In the genomic region with DNA sequence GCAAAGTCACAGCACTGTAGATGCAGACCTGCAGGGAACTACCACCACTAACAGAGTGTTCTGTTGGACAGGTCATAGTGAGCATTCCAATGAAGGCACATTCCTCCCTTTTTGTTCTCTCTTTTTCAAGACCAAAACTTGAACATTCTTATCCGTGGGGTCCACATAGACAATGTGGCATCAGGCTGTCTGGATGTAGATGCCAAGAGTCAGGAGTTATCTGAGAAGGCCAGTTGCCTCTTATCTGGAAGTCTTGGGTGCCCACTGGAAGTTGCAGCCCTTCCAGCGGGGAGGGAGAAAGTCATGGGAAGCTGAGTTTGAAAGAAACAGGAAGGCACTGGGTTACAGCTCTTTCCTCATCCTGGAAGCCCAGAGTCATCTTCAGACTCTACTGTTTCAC, we compare ENCODE assay signal across 22 cellular contexts.
DNase-seq lines count a peak whose midpoint lies in the region; ATAC-seq, FAIRE-seq and TF ChIP-seq lines count a peak whose summit lies in the region.
"Had no signal": no experiment of that assay in that cellular context is flagged by ENCODE, and none has a peak within 500 bp of the region (broad histone marks: within the 10 kb centered on the region; RNA-seq: fewer than 3 reads in every experiment).

No MANE protein-coding gene starts in this region.

- H3K27ac ChIP-seq in OCI-LY7 (ENCODE audit: low read depth, low read length, poor library complexity, severe bottlenecking): no peak overlapping the region
- no peak overlapping the region for H3K27ac ChIP-seq in K562 (ENCODE audit: extremely low read depth, low read depth, low read length)
- H3K27ac ChIP-seq in trophoblast cell (ENCODE audit: low read depth, low read length): no peak overlapping the region
- no peak overlapping the region for H3K27ac ChIP-seq in CD8-positive, alpha-beta T cell (ENCODE audit: low read depth, low read length)
- H3K27ac ChIP-seq: C4-2B, SJSA1 had no signal

- ATAC-seq in K562: peak; percentile 41; the same call in 2 of the 3 replicates
- no peak for ATAC-seq in CD8-positive, alpha-beta T cell

- H3K9ac ChIP-seq in K562 (ENCODE audit: insufficient read depth in 1 of 2, low read depth in 2 of 2, low read length in 2 of 2): peak overlapping the region in 1 of 2 experiments; percentile 20; a peak in 1 of 4 replicates
- H3K9ac ChIP-seq in trophoblast cell (ENCODE audit: low read length): no peak overlapping the region

- 5% methylated on average over 2 of the region's 2 CpGs for WGBS in K562 (ENCODE audit: insufficient coverage, low coverage, missing lambda C conversion rate)
- no CpG with 5 or more reads among the region's 2 CpGs for WGBS in trophoblast cell (ENCODE audit: extremely low coverage, insufficient coverage, insufficient read length)

- no peaks in the 10 kb centered on the region for H3K9me3 Mint-ChIP-seq in Calu3 (ENCODE audit: low read depth, unreplicated experiment)
- no peaks in the 10 kb centered on the region for H3K9me3 Mint-ChIP-seq in CD8-positive, alpha-beta T cell
- H3K9me3 Mint-ChIP-seq: CD8-positive, alpha-beta memory T cell had no signal

- peaks cover 0 to 7% of the 10 kb centered on the region in 2 experiments; a peak in 2 of 5 replicates for H3K27me3 ChIP-seq in K562 (ENCODE audit: control insufficient read depth in 2 of 2, insufficient read depth in 2 of 2, low read length in 2 of 2)
- H3K27me3 ChIP-seq in trophoblast cell (ENCODE audit: insufficient read depth, low read length): no peaks in the 10 kb centered on the region
- H3K27me3 ChIP-seq in CD8-positive, alpha-beta T cell (ENCODE audit: insufficient read depth, low read length): no peaks in the 10 kb centered on the region
- H3K27me3 ChIP-seq: SJSA1 had no signal

- H2AK5ac ChIP-seq in trophoblast cell (ENCODE audit: low read length): no peak overlapping the region

- no peak overlapping the region for H4K91ac ChIP-seq in trophoblast cell (ENCODE audit: low read depth, low read length)

- no peak for TF ChIP-seq EP300 in K562 (IDR thresholded peaks at IDR 0.05; ENCODE audit: low read length)

- CTCF ChIA-PET in Calu3 (lab: Charles Lee): interaction anchor here (0.7 to 1.0 kb wide), 2 partner anchors 79 to 366 kb away, joined by 3 read pairs; no protein-coding TSS in a partner anchor
- CTCF ChIA-PET in OCI-LY7 (lab: Charles Lee; ENCODE audit: unreplicated experiment): interaction anchor here (0.6 kb wide), 2 partner anchors 49 to 218 kb away, joined by 3 read pairs; no protein-coding TSS in a partner anchor
- CTCF ChIA-PET in K562 (lab: Yijun Ruan, JAX; ENCODE audit: low intra/inter-chr PET ratio): no interaction called here
- CTCF ChIA-PET in CD8-positive, alpha-beta T cell (lab: Charles Lee): interaction anchor here (0.9 to 1.8 kb wide), 4 partner anchors 11 to 366 kb away, joined by 3 to 6 read pairs (median 4); no protein-coding TSS in a partner anchor

- no peaks in the 10 kb centered on the region for H3K27me3 Mint-ChIP-seq in Calu3 (ENCODE audit: unreplicated experiment)
- peaks cover 3% of the 10 kb centered on the region for H3K27me3 Mint-ChIP-seq in CD8-positive, alpha-beta T cell (ENCODE audit: low read depth)

- TF ChIP-seq CTCF in Calu3 (IDR thresholded peaks at IDR 0.05; ENCODE audit: unreplicated experiment): no peak
- no peak for TF ChIP-seq CTCF in OCI-LY7 (conservative IDR thresholded peaks at IDR 0.05; ENCODE audit: low read length)
- no peak for TF ChIP-seq CTCF in K562 (IDR thresholded peaks at IDR 0.05 in 2 of 3, conservative IDR thresholded peaks at IDR 0.05 in 1 of 3; ENCODE audit: insufficient read depth in 2 of 3, low read depth in 1 of 3, low read length in 3 of 3)
- no peak for TF ChIP-seq CTCF in GM13977 (IDR thresholded peaks at IDR 0.05; ENCODE audit: extremely low read depth, insufficient read depth, missing control alignments)
- no peak for TF ChIP-seq CTCF in CD8-positive, alpha-beta T cell (IDR thresholded peaks at IDR 0.05)

- no peak overlapping the region for H2BK5ac ChIP-seq in trophoblast cell (ENCODE audit: low read depth, low read length, poor library complexity)

- no peaks in the 10 kb centered on the region for H3K9me2 ChIP-seq in OCI-LY7 (ENCODE audit: insufficient read depth, low read length)

- no peak for DNase-seq in Calu3
- DNase-seq in OCI-LY7 (ENCODE audit: low spot score): no peak
- peak in 1 of 4 experiments; percentile 38 for DNase-seq in K562 (ENCODE audit: extremely low read depth in 1 of 4, low spot score in 3 of 4)
- DNase-seq in trophoblast cell: no peak
- DNase-seq in NCI-H1092 (lab: John Stamatoyannopoulos, UW): no peak
- DNase-seq in GM13977 (ENCODE audit: low spot score): no peak
- no peak for DNase-seq in CD8-positive, alpha-beta T cell
- DNase-seq: AML-193, DMS153, GOT3, HCEC 1CT, KBM-7, MG63, NCI-H2029, NCI-H446, NCI-H524 treated with DMSO at 0.1 percent for 48 hours, NCI-H774, Right ventricle myocardium superior had no signal

- no peak overlapping the region for H3K18ac ChIP-seq in trophoblast cell (ENCODE audit: low read length)

- no peak for TF ChIP-seq POLR2A in K562 (conservative IDR thresholded peaks at IDR 0.05)

- BruUV-seq in Calu3 (replicated peaks; lab: Mats Ljungman, UMichigan) (no TSS peak), OCI-LY7 (replicated peaks; lab: Mats Ljungman, UMichigan) (no TSS peak), K562 (replicated peaks; lab: Mats Ljungman, UMichigan) (no TSS peak)

- H3K4me1 ChIP-seq in OCI-LY7 (ENCODE audit: insufficient read depth, low read length, poor library complexity, severe bottlenecking): no peaks in the 10 kb centered on the region
- H3K4me1 ChIP-seq in K562 (replicated peaks in 1 of 2; ENCODE audit: control insufficient read depth in 2 of 2, insufficient read depth in 2 of 2, low read length in 2 of 2): peaks cover 7 to 9% of the 10 kb centered on the region in 2 experiments; a peak in 4 of 5 replicates
- H3K4me1 ChIP-seq in trophoblast cell (ENCODE audit: control insufficient read depth in 1 of 2, insufficient read depth in 2 of 2, low read length in 2 of 2): peaks cover 0 to 3% of the 10 kb centered on the region in 2 experiments
- H3K4me1 ChIP-seq in CD8-positive, alpha-beta T cell (ENCODE audit: insufficient read depth, low read length): no peaks in the 10 kb centered on the region
- H3K4me1 ChIP-seq: A549, SJSA1 had no signal

- peak overlapping the region; percentile 81 for H3K23ac ChIP-seq in trophoblast cell (ENCODE audit: low read length)

- intact Hi-C loops in Calu3 (cut with micrococcal nuclease; ENCODE audit: unreplicated experiment): loop anchor here (10.0 kb wide), 1 partner anchor 118 kb away; no protein-coding TSS in a partner anchor
- intact Hi-C loops in OCI-LY7 (cut with micrococcal nuclease; ENCODE audit: unreplicated experiment): no loop called here
- intact Hi-C loops in K562 (cut with micrococcal nuclease): loop anchor here (10.0 kb wide), 1 partner anchor 68 kb away; no protein-coding TSS in a partner anchor
- intact Hi-C loops in CD8-positive, alpha-beta T cell (cut with DNase I, micrococcal nuclease): loop anchor here (5.0 to 10.0 kb wide), 4 partner anchors 288 to 658 kb away; no protein-coding TSS in a partner anchor

- H3K9me3 ChIP-seq in OCI-LY7 (ENCODE audit: low read length) (no peaks in the 10 kb centered on the region), K562 (replicated peaks; ENCODE audit: control insufficient read depth, insufficient read depth, low read depth, low read length) (no peaks in the 10 kb centered on the region), trophoblast cell (ENCODE audit: insufficient read depth, low read depth, low read length) (no peaks in the 10 kb centered on the region)
- H3K9me3 ChIP-seq in CD8-positive, alpha-beta T cell (ENCODE audit: low read length): no peaks in the 10 kb centered on the region
- H3K9me3 ChIP-seq: A549, MG63, SJSA1 had no signal

- no peak overlapping the region for H4K12ac ChIP-seq in trophoblast cell (ENCODE audit: low read depth, low read length)

- H3K4me1 Mint-ChIP-seq in Calu3 (ENCODE audit: low read depth, unreplicated experiment): peaks cover 8% of the 10 kb centered on the region
- H3K4me1 Mint-ChIP-seq in CD8-positive, alpha-beta T cell (ENCODE audit: low read depth): peaks cover 5% of the 10 kb centered on the region

- no peak overlapping the region for H2BK12ac ChIP-seq in trophoblast cell (ENCODE audit: low read length)

- H3K79me2 ChIP-seq in OCI-LY7 (ENCODE audit: insufficient read depth, low read depth, low read length) (no peaks in the 10 kb centered on the region), K562 (ENCODE audit: control insufficient read depth, insufficient read depth, low read length) (no peaks in the 10 kb centered on the region), trophoblast cell (ENCODE audit: control insufficient read depth, insufficient read depth, low read length, poor library complexity) (no peaks in the 10 kb centered on the region)

- H4K20me1 ChIP-seq in OCI-LY7 (ENCODE audit: insufficient read depth, low read length) (no peaks in the 10 kb centered on the region), K562 (replicated peaks; ENCODE audit: control insufficient read depth, insufficient read depth, low read length) (no peaks in the 10 kb centered on the region)

- TF ChIP-seq RAD21 in K562 (CRISPR knock-in tag; conservative IDR thresholded peaks at IDR 0.05 in 1 of 2, IDR thresholded peaks at IDR 0.05 in 1 of 2): no peak

- POLR2A ChIA-PET in OCI-LY7 (lab: Charles Lee): interaction anchor here (0.6 to 0.8 kb wide), 2 partner anchors 80 to 319 kb away, joined by 3 to 8 read pairs; no protein-coding TSS in a partner anchor
- POLR2A ChIA-PET in K562 (lab: Yijun Ruan, JAX): interaction anchor here (0.6 to 1.2 kb wide), 3 partner anchors 42 to 223 kb away, joined by 3 to 6 read pairs (median 4); no protein-coding TSS in a partner anchor
- POLR2A ChIA-PET in CD8-positive, alpha-beta T cell (lab: Charles Lee): no interaction called here

- H3K4me2 ChIP-seq in OCI-LY7 (ENCODE audit: low read length) (no peak overlapping the region), K562 (ENCODE audit: insufficient read depth, low read length) (peak overlapping the region; percentile 45; the same call in 1 of the 2 replicates), trophoblast cell (ENCODE audit: low read length) (no peak overlapping the region)

- H2AFZ ChIP-seq in OCI-LY7 (ENCODE audit: low read length) (peak overlapping the region; percentile 60; the same call in 1 of the 2 replicates), K562 (ENCODE audit: low read depth, low read length) (peak overlapping the region; percentile 46), trophoblast cell (ENCODE audit: insufficient read depth, low read length, poor library complexity) (no peak overlapping the region)

- H3K4me3 ChIP-seq in OCI-LY7 (ENCODE audit: low read depth, low read length, poor library complexity, severe bottlenecking) (no peak overlapping the region), K562 (no peak overlapping the region), trophoblast cell (ENCODE audit: low read depth, low read length) (no peak overlapping the region)
- H3K4me3 ChIP-seq in CD8-positive, alpha-beta T cell (ENCODE audit: low read depth, low read length): no peak overlapping the region
- H3K4me3 ChIP-seq: A549, MG63, SJSA1 had no signal

- H3K79me1 ChIP-seq in trophoblast cell (ENCODE audit: low read length): no peaks in the 10 kb centered on the region

- no peaks in the 10 kb centered on the region for H3K36me3 Mint-ChIP-seq in Calu3 (ENCODE audit: insufficient read depth, unreplicated experiment)
- no peaks in the 10 kb centered on the region for H3K36me3 Mint-ChIP-seq in CD8-positive, alpha-beta T cell
- H3K36me3 Mint-ChIP-seq: CD8-positive, alpha-beta memory T cell had no signal

- H3K4ac ChIP-seq in trophoblast cell (ENCODE audit: low read depth, low read length): no peak overlapping the region

- peak overlapping the region; percentile 35 for H3K27ac Mint-ChIP-seq in Calu3 (ENCODE audit: unreplicated experiment)
- no peak overlapping the region for H3K27ac Mint-ChIP-seq in CD8-positive, alpha-beta T cell
- H3K27ac Mint-ChIP-seq: CD8-positive, alpha-beta memory T cell had no signal

- H3K14ac ChIP-seq in trophoblast cell (ENCODE audit: low read length): no peak overlapping the region

- no peak overlapping the region for H2BK120ac ChIP-seq in trophoblast cell (ENCODE audit: insufficient read depth, low read length, poor library complexity)

- peak; percentile 49 for FAIRE-seq in K562 (lab: Jason Lieb, UNC)
- FAIRE-seq: A549 had no signal

- H3K9me1 ChIP-seq in K562 (ENCODE audit: control insufficient read depth, insufficient read depth, low read length): no peaks in the 10 kb centered on the region

- H4K8ac ChIP-seq in trophoblast cell (ENCODE audit: low read depth, low read length): no peak overlapping the region

- H3K36me3 ChIP-seq in OCI-LY7 (ENCODE audit: insufficient read depth, low read length) (no peaks in the 10 kb centered on the region), K562 (ENCODE audit: control insufficient read depth, insufficient read depth, low read length) (no peaks in the 10 kb centered on the region), trophoblast cell (ENCODE audit: control insufficient read depth in 1 of 2, insufficient read depth in 2 of 2, low read length in 2 of 2) (no peaks in the 10 kb centered on the region)
- H3K36me3 ChIP-seq in CD8-positive, alpha-beta T cell (ENCODE audit: insufficient read depth, low read length): no peaks in the 10 kb centered on the region
- H3K36me3 ChIP-seq: MG63, SJSA1 had no signal

- in situ Hi-C loops in K562 (cut with MboI) (no loop called here), GM13977 (cut with MboI; ENCODE audit: low pct_unique_long_range_greater_than_20kb, low sequenced_read_pairs, unreplicated experiment) (no loop called here)

- no peak overlapping the region for H3K4me3 Mint-ChIP-seq in Calu3 (ENCODE audit: low read depth, unreplicated experiment)
- H3K4me3 Mint-ChIP-seq in CD8-positive, alpha-beta T cell: no peak overlapping the region
